ENCODE assay signal across 8 cellular contexts in the genomic region with DNA sequence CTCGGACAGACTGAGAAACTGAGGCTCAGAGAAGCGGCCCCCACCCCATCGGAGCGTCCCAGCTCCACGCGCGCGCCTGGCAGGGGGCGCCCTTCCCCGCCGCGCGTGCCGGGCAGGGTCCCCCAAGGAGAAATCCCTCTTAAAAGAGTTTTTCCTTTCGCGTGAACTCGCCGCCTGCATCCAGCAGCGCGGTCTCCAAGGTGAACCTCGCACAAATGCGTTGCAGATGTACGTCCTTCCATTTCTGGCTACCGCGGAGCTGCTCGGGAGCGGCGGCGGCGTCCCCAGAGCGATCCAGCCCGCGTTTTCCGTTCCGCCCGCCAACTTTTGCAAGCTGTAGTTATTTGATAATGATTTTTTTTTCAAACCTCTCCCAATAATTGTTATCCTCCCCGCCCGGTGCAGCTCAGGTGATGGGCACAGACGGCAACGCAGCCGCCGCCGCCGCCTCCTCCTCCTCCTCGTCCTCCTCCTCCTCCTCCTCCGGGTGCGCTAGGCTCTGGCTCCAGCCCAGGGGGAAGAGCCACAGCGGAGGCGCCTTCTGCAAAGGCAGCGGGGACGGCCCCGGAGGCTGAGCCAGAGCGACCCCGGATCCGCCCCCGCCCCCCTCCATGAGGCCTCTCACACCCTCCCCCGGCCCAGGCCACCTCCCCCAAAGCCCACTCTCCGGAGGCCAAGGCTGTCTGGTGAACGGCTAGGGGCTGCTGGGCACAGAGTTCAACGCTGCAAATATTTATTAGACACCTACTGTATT.
DNase-seq lines count a peak whose midpoint lies in the region; ATAC-seq and TF ChIP-seq lines count a peak whose summit lies in the region.

No MANE protein-coding gene starts in this region.

- peaks cover 12 to 50% (median 39%) of the 10 kb centered on the region in 4 donors for H3K4me1 Mint-ChIP-seq in naive thymus-derived CD8-positive, alpha-beta T cell

- no peaks in the 10 kb centered on the region for H3K27me3 ChIP-seq in HAP-1 (ENCODE audit: low read depth)

- peaks cover 3% of the 10 kb centered on the region; the same call in 1 of the 2 replicates for H3K4me1 ChIP-seq in HAP-1

- no peaks in the 10 kb centered on the region for H3K27me3 Mint-ChIP-seq in naive thymus-derived CD8-positive, alpha-beta T cell

- H3K4me3 ChIP-seq in HAP-1, result peak overlapping the region; percentile 46

- H3K36me3 Mint-ChIP-seq in naive thymus-derived CD8-positive, alpha-beta T cell, result no peaks in the 10 kb centered on the region

- POLR2A ChIA-PET in naive thymus-derived CD8-positive, alpha-beta T cell (lab: Charles Lee), result interaction anchor here (0.6 to 4.0 kb wide), 13 partner anchors 9 to 114 kb away, joined by 3 to 19 read pairs (median 5); partner anchors contain the start of gene CUX1

- peak overlapping the region; percentile 79 to 91 (median 84) for H3K4me3 Mint-ChIP-seq in naive thymus-derived CD8-positive, alpha-beta T cell

- no peaks in the 10 kb centered on the region for H3K36me3 ChIP-seq in HAP-1 (replicated peaks)

- peak overlapping the region in 8 of 10 donors; percentile 11 to 85 (median 40) for H3K27ac Mint-ChIP-seq in naive thymus-derived CD8-positive, alpha-beta T cell

- DNase-seq in AG08395 (ENCODE audit: low spot score) (peak; percentile 68), HAP-1 (ENCODE audit: low spot score in 2 of 2) (peak; percentile 58 to 83), NOMO-1 (lab: John Stamatoyannopoulos, UW; ENCODE audit: unreplicated experiment in 2 of 2) (peak; percentile 78 to 83), erythroblast (lab: John Stamatoyannopoulos, UW) (peak; percentile 82 to 84)
- DNase-seq in activated CD8-positive, alpha-beta memory T cell treated with anti-CD3 and anti-CD28 coated beads, Interleukin-2, amount 50 U/mL, for 1 hour (ENCODE audit: extremely low read depth), result peak; percentile 31
- DNase-seq in naive thymus-derived CD8-positive, alpha-beta T cell, result peak; percentile 52 to 82 (median 72)
- peak; percentile 66 for DNase-seq in stimulated activated naive CD8-positive, alpha-beta T cell treated with anti-CD3 and anti-CD28 coated beads, Interleukin-15, Interleukin-2, amounts not matched to agents 100 U/mL and 50 U/mL, for 24 hours

- no peaks in the 10 kb centered on the region for H3K9me3 ChIP-seq in HAP-1

- peak; percentile 80 to 82 for ATAC-seq in naive thymus-derived CD8-positive, alpha-beta T cell
- peak; percentile 50 for ATAC-seq in stimulated activated naive CD8-positive, alpha-beta T cell treated with anti-CD3 and anti-CD28 coated beads, Interleukin-15, Interleukin-2, amounts not matched to agents 100 U/mL and 50 U/mL, for 24 hours
- ATAC-seq in HG03439 (IDR thresholded peaks at IDR 0.05; ENCODE audit: unreplicated experiment), result no peak

- TF ChIP-seq POLR2A in erythroblast (IDR thresholded peaks at IDR 0.05; ENCODE audit: low read length), result no peak

- in situ Hi-C loops in HAP-1 (cut with MboI; ENCODE audit: low sequenced_read_pairs), result loop anchor here (5.0 kb wide), 1 partner anchor 69 kb away; no protein-coding TSS in a partner anchor

- no peaks in the 10 kb centered on the region for H3K9me3 Mint-ChIP-seq in naive thymus-derived CD8-positive, alpha-beta T cell

Comparison
In these comparisons a context has a peak if more than half of its experiments do, and no peak if none do; other contexts are left out.
1. DNase-seq: peak in every context shown above with its lines; median percentile 83 in erythroblast; 80 in NOMO-1; 72 in naive thymus-derived CD8-positive, alpha-beta T cell; 70 in HAP-1; 68 in AG08395; 66 in stimulated activated naive CD8-positive, alpha-beta T cell treated with anti-CD3 and anti-CD28 coated beads, Interleukin-15, Interleukin-2, amounts not matched to agents 100 U/mL and 50 U/mL, for 24 hours; 31 in activated CD8-positive, alpha-beta memory T cell treated with anti-CD3 and anti-CD28 coated beads, Interleukin-2, amount 50 U/mL, for 1 hour.